In the genomic region with DNA sequence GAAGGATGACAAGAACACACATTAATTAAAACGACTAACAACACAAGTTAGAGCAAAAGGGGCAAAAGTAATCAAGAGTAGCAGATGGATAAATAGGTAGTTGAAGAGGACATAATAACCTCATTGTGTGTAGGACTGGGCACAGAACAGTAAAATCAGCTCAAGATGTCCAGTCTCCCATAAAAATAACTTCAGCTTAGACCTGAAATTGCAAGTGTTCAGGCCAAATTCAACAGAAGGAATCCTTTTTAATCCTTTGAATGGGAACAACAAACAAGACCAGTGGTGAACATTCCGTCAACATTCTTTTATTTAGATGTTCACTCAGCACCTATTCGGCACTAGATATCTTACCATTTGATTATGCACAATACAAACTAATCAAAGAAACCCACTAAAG, we compare ENCODE assay signal across 20 cellular contexts.
"Had no signal": no experiment of that assay in that cellular context is flagged by ENCODE, and none has a peak within 500 bp of the region (broad histone marks: within the 10 kb centered on the region; RNA-seq: fewer than 3 reads in every experiment).

No MANE protein-coding gene starts in this region.

- H3K27me3 ChIP-seq: heart right ventricle, neutrophil, right atrium auricular region, sigmoid colon had no signal

- H3K4me3 ChIP-seq: coronary artery, heart right ventricle, mucosa of descending colon, right atrium auricular region, sigmoid colon, skin epidermis had no signal

- H3K27ac ChIP-seq: coronary artery, heart right ventricle, neutrophil, right atrium auricular region, sigmoid colon, skin epidermis had no signal

- H3K9me3 ChIP-seq: heart right ventricle, mucosa of descending colon, neutrophil, right atrium auricular region, sigmoid colon had no signal

- DNase-seq: effector CD8-positive, alpha-beta T cell; heart right ventricle; hypothalamus; kidney glomerular epithelial cell; mammary epithelial cell; mucosa of descending colon; naive thymus-derived CD8-positive, alpha-beta T cell; posterior cingulate gyrus; sigmoid colon; stimulated activated CD4-positive, alpha-beta T cell treated with anti-CD3 and anti-CD28 coated beads, Interleukin-2, amount 100 ng/mL, for 24 hours; stimulated activated CD4-positive, alpha-beta T cell treated with anti-CD3 and anti-CD28 coated beads, Interleukin-4, amount 100 ng/mL, for 4 hours; stimulated activated naive B cell treated with anti-CD40 and anti-IgM and Interleukin-4, amounts not matched to agents 10 μg/mL and 1 μg/mL and 100 μg/mL, for 72 hours; stimulated activated naive CD8-positive, alpha-beta T cell treated with anti-CD3 and anti-CD28 coated beads, Interleukin-15, amount 100 ng/mL, for 72 hours; substantia nigra; trophoblast cell had no signal

- H3K36me3 ChIP-seq: heart right ventricle, neutrophil, right atrium auricular region, sigmoid colon had no signal

- ATAC-seq: esophagus mucosa; heart right ventricle; mucosa of descending colon; naive thymus-derived CD8-positive, alpha-beta T cell; stimulated activated naive B cell treated with anti-CD40 and anti-IgM and Interleukin-4, amounts not matched to agents 10 μg/mL and 1 μg/mL and 100 μg/mL, for 72 hours; stimulated activated naive CD8-positive, alpha-beta T cell treated with anti-CD3 and anti-CD28 coated beads, Interleukin-15, amount 100 ng/mL, for 72 hours had no signal
